Comparison of ENCODE assay signal across 16 cellular contexts in the genomic region with DNA sequence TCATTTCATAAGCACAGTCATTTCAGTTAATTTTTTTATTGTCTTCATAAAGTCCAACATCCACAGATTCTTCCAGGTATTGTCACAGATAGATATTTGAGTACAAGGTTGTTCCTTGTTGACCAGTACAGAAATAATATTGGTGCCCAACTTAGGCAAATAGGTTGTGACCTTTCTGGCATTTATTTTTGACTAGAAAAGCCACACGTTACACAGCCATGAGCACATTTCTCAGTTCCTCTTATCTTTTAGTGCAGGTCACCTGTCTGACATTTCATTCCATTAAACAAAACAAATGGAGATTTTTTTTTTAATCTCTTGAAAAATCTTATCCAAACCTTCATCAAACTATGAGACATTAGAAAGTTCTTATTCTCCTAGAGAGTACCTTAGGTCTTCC.
DNase-seq lines count a peak whose midpoint lies in the region; ATAC-seq, FAIRE-seq and TF ChIP-seq lines count a peak whose summit lies in the region.
"Had no signal": no experiment of that assay in that cellular context is flagged by ENCODE, and none has a peak within 500 bp of the region (broad histone marks: within the 10 kb centered on the region; RNA-seq: fewer than 3 reads in every experiment).

No MANE protein-coding gene starts in this region.

- no peak for TF ChIP-seq POLR2A in Peyer's patch (IDR thresholded peaks at IDR 0.05)

- FAIRE-seq in GM18507 (lab: Jason Lieb, UNC), result peak; percentile 77

- H3K36me3 ChIP-seq in Peyer's patch, result no peaks in the 10 kb centered on the region
- H3K36me3 ChIP-seq: heart left ventricle had no signal

- DNase-seq in GM18507 (ENCODE audit: extremely low spot score, insufficient read length, low read depth) (no peak), middle frontal gyrus (ENCODE audit: extremely low spot score, low spot score) (no peak), Peyer's patch (no peak), midbrain (lab: John Stamatoyannopoulos, UW) (no peak)
- DNase-seq in CD4-positive, alpha-beta T cell, result no peak
- DNase-seq: activated CD4-positive, alpha-beta memory T cell treated with anti-CD3 and anti-CD28 coated beads, Interleukin-2, amount 10 ng/mL, durations not matched to agents 7 days and 5 days; AML-193; amniotic stem cell; effector memory CD8-positive, alpha-beta T cell; heart left ventricle had no signal

- peak; percentile 49 for ATAC-seq in GM19468 (IDR thresholded peaks at IDR 0.05; ENCODE audit: extremely low read depth, unreplicated experiment)
- peak; percentile 93 for ATAC-seq in HG02885 (IDR thresholded peaks at IDR 0.05; ENCODE audit: poor library complexity, unreplicated experiment)
- peak; percentile 77 for ATAC-seq in HG03571 (IDR thresholded peaks at IDR 0.05; ENCODE audit: unreplicated experiment)
- ATAC-seq in CD4-positive, alpha-beta T cell (ENCODE audit: poor library complexity), result no peak
- ATAC-seq: effector memory CD8-positive, alpha-beta T cell; HCT116; heart left ventricle had no signal

- intact Hi-C loops in CD4-positive, alpha-beta T cell (cut with DNase I, micrococcal nuclease), result no loop called here

- CTCF ChIA-PET in CD4-positive, alpha-beta T cell (lab: Charles Lee), result no interaction called here

- no peaks in the 10 kb centered on the region for H3K27me3 ChIP-seq in Peyer's patch
- H3K27me3 ChIP-seq in CD4-positive, alpha-beta T cell (ENCODE audit: control insufficient read depth, insufficient read depth, low read length), result no peaks in the 10 kb centered on the region
- H3K27me3 ChIP-seq: heart left ventricle had no signal

- peak overlapping the region in 2 of 4 donors; percentile 40 to 48 for H3K27ac ChIP-seq in Peyer's patch
- H3K27ac ChIP-seq in CD4-positive, alpha-beta T cell (ENCODE audit: low read depth, low read length), result no peak overlapping the region
- H3K27ac ChIP-seq: heart left ventricle, SK-N-MC had no signal

- no peaks in the 10 kb centered on the region for H3K9me3 ChIP-seq in Peyer's patch
- no peaks in the 10 kb centered on the region for H3K9me3 ChIP-seq in CD4-positive, alpha-beta T cell (ENCODE audit: control insufficient read depth, low read length)
- H3K9me3 ChIP-seq: heart left ventricle had no signal

- POLR2A ChIA-PET in CD4-positive, alpha-beta T cell (lab: Charles Lee), result no interaction called here

- H3K4me1 Mint-ChIP-seq in CD4-positive, alpha-beta T cell (ENCODE audit: low read depth), result no peaks in the 10 kb centered on the region
- H3K4me1 Mint-ChIP-seq: activated CD4-positive, alpha-beta memory T cell treated with anti-CD3 and anti-CD28 coated beads, Interleukin-2, amount 10 ng/mL, durations not matched to agents 7 days and 5 days; mesothelial cell of epicardium had no signal

- H3K27me3 Mint-ChIP-seq in CD4-positive, alpha-beta T cell, result no peaks in the 10 kb centered on the region
- H3K27me3 Mint-ChIP-seq: activated CD4-positive, alpha-beta memory T cell treated with anti-CD3 and anti-CD28 coated beads, Interleukin-2, amount 10 ng/mL, durations not matched to agents 7 days and 5 days; effector memory CD8-positive, alpha-beta T cell had no signal

- no peaks in the 10 kb centered on the region for H3K9me3 Mint-ChIP-seq in CD4-positive, alpha-beta T cell
- H3K9me3 Mint-ChIP-seq: activated CD4-positive, alpha-beta memory T cell treated with anti-CD3 and anti-CD28 coated beads, Interleukin-2, amount 10 ng/mL, durations not matched to agents 7 days and 5 days; mesothelial cell of epicardium had no signal

- H3K27ac Mint-ChIP-seq in CD4-positive, alpha-beta T cell, result no peak overlapping the region
- H3K27ac Mint-ChIP-seq: activated CD4-positive, alpha-beta memory T cell treated with anti-CD3 and anti-CD28 coated beads, Interleukin-2, amount 10 ng/mL, durations not matched to agents 7 days and 5 days; effector memory CD8-positive, alpha-beta T cell; mesothelial cell of epicardium had no signal

- H3K36me3 Mint-ChIP-seq in CD4-positive, alpha-beta T cell (ENCODE audit: low read depth), result no peaks in the 10 kb centered on the region
- H3K36me3 Mint-ChIP-seq: mesothelial cell of epicardium had no signal

- no peak for TF ChIP-seq CTCF in Peyer's patch (IDR thresholded peaks at IDR 0.05)
- TF ChIP-seq CTCF in CD4-positive, alpha-beta T cell (IDR thresholded peaks at IDR 0.05), result no peak

- no peak overlapping the region for H3K4me3 Mint-ChIP-seq in CD4-positive, alpha-beta T cell
- H3K4me3 Mint-ChIP-seq: activated CD4-positive, alpha-beta memory T cell treated with anti-CD3 and anti-CD28 coated beads, Interleukin-2, amount 10 ng/mL, durations not matched to agents 7 days and 5 days; effector memory CD8-positive, alpha-beta T cell; mesothelial cell of epicardium had no signal

- no peaks in the 10 kb centered on the region for H3K4me1 ChIP-seq in Peyer's patch

- no peak overlapping the region for H3K4me3 ChIP-seq in Peyer's patch
- H3K4me3 ChIP-seq: heart left ventricle, SK-N-MC had no signal
